In the genomic region with DNA sequence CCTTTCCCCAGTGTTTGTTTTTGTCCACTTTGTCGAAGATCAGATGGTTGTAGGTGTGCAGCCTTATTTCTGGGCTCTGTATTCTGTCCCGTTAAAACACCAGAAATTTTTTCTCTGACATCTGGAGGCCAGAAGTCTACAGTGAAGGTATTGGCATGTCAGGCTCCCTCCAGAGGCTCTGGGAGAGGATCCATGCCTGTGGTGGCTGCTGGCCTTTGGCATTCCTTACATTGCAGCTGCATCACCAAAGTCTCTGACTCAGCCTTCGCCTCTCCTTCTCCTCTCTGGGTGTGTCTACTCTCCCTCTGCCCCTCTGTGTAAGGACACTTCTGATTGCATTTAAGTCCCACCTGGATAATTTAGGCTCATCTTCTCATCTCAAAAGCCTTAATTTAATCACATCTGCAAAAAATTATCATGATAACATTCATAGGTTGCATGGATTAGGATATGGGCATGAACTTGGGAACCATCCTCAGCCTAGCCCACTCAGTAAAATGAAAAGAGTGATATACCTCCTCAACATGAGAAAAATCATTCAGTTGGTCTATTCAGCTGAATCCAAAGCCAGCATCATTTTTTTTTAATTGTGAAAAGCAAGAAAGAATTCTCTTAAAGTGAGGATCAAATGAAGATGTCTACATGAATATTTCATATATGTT, we compare ENCODE assay signal across 13 cellular contexts.
DNase-seq lines count a peak whose midpoint lies in the region; FAIRE-seq and TF ChIP-seq lines count a peak whose summit lies in the region.
"Had no signal": no experiment of that assay in that cellular context is flagged by ENCODE, and none has a peak within 500 bp of the region (broad histone marks: within the 10 kb centered on the region; RNA-seq: fewer than 3 reads in every experiment).

No MANE protein-coding gene starts in this region.

- FAIRE-seq in RCC 7860 (lab: Jason Lieb, UNC) (peak; percentile 32), D721Med (lab: Jason Lieb, UNC) (no peak)

- H3K27ac ChIP-seq in epithelial cell of prostate, result no peak overlapping the region
- H3K27ac ChIP-seq: skin epidermis had no signal

- TF ChIP-seq CTCF in D721Med (IDR thresholded peaks at IDR 0.05; ENCODE audit: insufficient read depth, missing control alignments), result no peak

- DNase-seq in GM04503 (ENCODE audit: low read depth), result peak; percentile 70
- DNase-seq in RCC 7860 (ENCODE audit: low spot score), result peak; percentile 30
- peak; percentile 20 for DNase-seq in epithelial cell of prostate (ENCODE audit: low read depth, low spot score)
- DNase-seq in non-pigmented ciliary epithelial cell (ENCODE audit: low read depth), result peak; percentile 60
- no peak for DNase-seq in activated gamma-delta T cell treated with Interleukin-2 at 50 U/mL for 16 hours
- DNase-seq in D721Med (ENCODE audit: insufficient read length, low spot score), result no peak
- no peak for DNase-seq in stimulated activated naive CD4-positive, alpha-beta T cell (lab: John Stamatoyannopoulos, UW)
- DNase-seq in GM19238 (ENCODE audit: insufficient read length, low spot score), result no peak
- DNase-seq: activated CD8-positive, alpha-beta T cell treated with anti-CD3 and anti-CD28 coated beads for 36 hours; activated naive CD8-positive, alpha-beta T cell treated with anti-CD3 and anti-CD28 coated beads for 36 hours; NCI-H2107; SHP77 had no signal

Comparison
In these comparisons a context has a peak if more than half of its experiments do, and no peak if none do; other contexts are left out.
1. DNase-seq: peak in GM04503 (single experiment), RCC 7860 (single experiment), epithelial cell of prostate (single experiment) and non-pigmented ciliary epithelial cell (single experiment); none in activated gamma-delta T cell treated with Interleukin-2 at 50 U/mL for 16 hours (single experiment), D721Med (single experiment), stimulated activated naive CD4-positive, alpha-beta T cell (0 of 6) and GM19238 (single experiment).